25 cellular contexts compared by ENCODE assay signal in genomic region chr7:25801214-25801613, GRCh38.
DNase-seq lines count a peak whose midpoint lies in the region; ATAC-seq, FAIRE-seq and TF ChIP-seq lines count a peak whose summit lies in the region.
"Had no signal": no experiment of that assay in that cellular context is flagged by ENCODE, and none has a peak within 500 bp of the region (broad histone marks: within the 10 kb centered on the region; RNA-seq: fewer than 3 reads in every experiment).

No MANE protein-coding gene starts in this region.

- TF ChIP-seq RAD21 in HepG2 (CRISPR knock-in tag; IDR thresholded peaks at IDR 0.05): no peak

- in situ Hi-C loops in HepG2 (cut with HindIII; ENCODE audit: extremely low pct_ligation_motif_present, low pct_unique_long_range_greater_than_20kb): no loop called here

- peaks cover 9% of the 10 kb centered on the region for H3K36me3 Mint-ChIP-seq in osteocyte (ENCODE audit: unreplicated experiment)
- H3K36me3 Mint-ChIP-seq: CD8-positive, alpha-beta T cell had no signal

- H3K4me2 ChIP-seq in HepG2 (ENCODE audit: low read depth, low read length): no peak overlapping the region
- H3K4me2 ChIP-seq: A549; BLaER1 treated with 17β-estradiol and CSF1 and Interleukin-3, amounts not matched to agents 10 nM and 100 nM had no signal

- H3K27ac ChIP-seq in HepG2 (ENCODE audit: extremely low read length, insufficient read depth, low read length): no peak overlapping the region
- H3K27ac ChIP-seq in right lobe of liver: no peak overlapping the region
- H3K27ac ChIP-seq in tibial artery: peak overlapping the region; percentile 63 to 71
- H3K27ac ChIP-seq: 22Rv1; A549; BLaER1 treated with 17β-estradiol and CSF1 and Interleukin-3, amounts not matched to agents 10 nM and 100 nM; C4-2B had no signal

- H3K27me3 ChIP-seq in HepG2 (ENCODE audit: control insufficient read depth in 1 of 2, insufficient read depth in 2 of 2, low read length in 2 of 2) (no peaks in the 10 kb centered on the region), right lobe of liver (no peaks in the 10 kb centered on the region), tibial artery (no peaks in the 10 kb centered on the region)
- H3K27me3 ChIP-seq: BLaER1 treated with 17β-estradiol and CSF1 and Interleukin-3, amounts not matched to agents 10 nM and 100 nM had no signal

- no TSS peak for BruUV-seq in HepG2 (replicated peaks; lab: Mats Ljungman, UMichigan)

- no peak overlapping the region for H3K9ac ChIP-seq in HepG2 (ENCODE audit: insufficient read depth, low read depth, low read length)
- H3K9ac ChIP-seq: BLaER1 treated with 17β-estradiol and CSF1 and Interleukin-3, amounts not matched to agents 10 nM and 100 nM had no signal

- no peak overlapping the region for H3K4me3 ChIP-seq in HepG2 (replicated peaks in 1 of 3; ENCODE audit: insufficient read depth in 1 of 3, low read depth in 2 of 3, low read length in 3 of 3)
- H3K4me3 ChIP-seq in right lobe of liver: no peak overlapping the region
- no peak overlapping the region for H3K4me3 ChIP-seq in tibial artery
- H3K4me3 ChIP-seq: A549; BLaER1 treated with 17β-estradiol and CSF1 and Interleukin-3, amounts not matched to agents 10 nM and 100 nM; GM12878 had no signal

- H4K20me1 ChIP-seq in HepG2 (ENCODE audit: insufficient read depth, low read length): no peaks in the 10 kb centered on the region
- H4K20me1 ChIP-seq: BLaER1 treated with 17β-estradiol and CSF1 and Interleukin-3, amounts not matched to agents 10 nM and 100 nM had no signal

- TF ChIP-seq CTCF in HepG2 (CRISPR knock-in tag; IDR thresholded peaks at IDR 0.05): no peak
- TF ChIP-seq CTCF in right lobe of liver (IDR thresholded peaks at IDR 0.05): no peak
- no peak for TF ChIP-seq CTCF in osteocyte (IDR thresholded peaks at IDR 0.05)
- TF ChIP-seq CTCF in tibial artery (IDR thresholded peaks at IDR 0.05): no peak

- CTCF ChIA-PET in HepG2 (lab: Yijun Ruan, JAX; ENCODE audit: low intra/inter-chr PET ratio, low total read pairs): no interaction called here

- no peak for TF ChIP-seq EP300 in HepG2 (IDR thresholded peaks at IDR 0.05; ENCODE audit: low read depth in 2 of 2, low read length in 2 of 2)
- no peak for TF ChIP-seq EP300 in HepG2 (CRISPR knock-in tag; IDR thresholded peaks at IDR 0.05; ENCODE audit: borderline replicate concordance)

- no peaks in the 10 kb centered on the region for H3K79me2 ChIP-seq in HepG2 (ENCODE audit: insufficient read depth, low read length)

- POLR2A ChIA-PET in HepG2 (lab: Yijun Ruan, JAX): no interaction called here

- H3K4me1 ChIP-seq in HepG2 (ENCODE audit: insufficient read depth, low read length) (no peaks in the 10 kb centered on the region), right lobe of liver (no peaks in the 10 kb centered on the region), tibial artery (peaks cover 0 to 78% (median 28%) of the 10 kb centered on the region in 4 donors)
- H3K4me1 ChIP-seq: A549; BLaER1 treated with 17β-estradiol and CSF1 and Interleukin-3, amounts not matched to agents 10 nM and 100 nM had no signal

- H3K9me3 Mint-ChIP-seq in osteocyte (ENCODE audit: unreplicated experiment): peaks cover 7% of the 10 kb centered on the region
- H3K9me3 Mint-ChIP-seq: CD4-positive, alpha-beta T cell; CD8-positive, alpha-beta T cell had no signal

- DNase-seq in HepG2 (ENCODE audit: low spot score): no peak
- DNase-seq in right lobe of liver: no peak
- DNase-seq in osteocyte (ENCODE audit: extremely low spot score, unreplicated experiment): no peak
- DNase-seq in tibial artery: no peak
- DNase-seq in activated CD8-positive, alpha-beta memory T cell treated with anti-CD3 and anti-CD28 coated beads, Interleukin-2, amount 50 U/mL, for 48 hours: no peak
- no peak for DNase-seq in stimulated activated CD4-positive, alpha-beta T cell treated with anti-CD3 and anti-CD28 coated beads, Interleukin-4, amount 100 ng/mL, for 4 hours
- DNase-seq: AML-193; CD4-positive, alpha-beta T cell; CD8-positive, alpha-beta T cell; COR-L47; DMS 273 treated with DMSO at 0.1 percent for 48 hours; DMS153; DMS53; DMS79; DND-41; EL; GDM1 had no signal

- WGBS in HepG2 (ENCODE audit: low lambda C conversion rate): 7% methylated on average over 3 of the region's 3 CpGs
- WGBS in right lobe of liver (ENCODE audit: insufficient coverage, low coverage, low lambda C conversion rate, missing lambda C conversion rate): 75% methylated on average over 3 of the region's 3 CpGs

- H3K27ac Mint-ChIP-seq in osteocyte (ENCODE audit: unreplicated experiment): peak overlapping the region; percentile 90
- H3K27ac Mint-ChIP-seq: B cell; CD4-positive, alpha-beta T cell; CD8-positive, alpha-beta T cell had no signal

- TF ChIP-seq POLR2A in HepG2 (IDR thresholded peaks at IDR 0.05; ENCODE audit: insufficient read depth in 1 of 2, low read depth in 2 of 2, low read length in 2 of 2) (no peak), right lobe of liver (IDR thresholded peaks at IDR 0.05) (no peak)

- ATAC-seq in HepG2 (no peak), right lobe of liver (no peak), HG02571 (IDR thresholded peaks at IDR 0.05; ENCODE audit: unreplicated experiment) (no peak)
- ATAC-seq: A549; CD8-positive, alpha-beta T cell; GM12878 had no signal

- H3K9me3 ChIP-seq in HepG2 (ENCODE audit: low read length) (no peaks in the 10 kb centered on the region), right lobe of liver (no peaks in the 10 kb centered on the region), tibial artery (no peaks in the 10 kb centered on the region)
- H3K9me3 ChIP-seq: A549; BLaER1 treated with 17β-estradiol and CSF1 and Interleukin-3, amounts not matched to agents 10 nM and 100 nM had no signal

- no peak for FAIRE-seq in HepG2 (lab: Jason Lieb, UNC)
- FAIRE-seq: A549, GM12878, GM19239 had no signal

- H2AFZ ChIP-seq in HepG2 (ENCODE audit: low read length): no peak overlapping the region

- intact Hi-C loops in HepG2 (cut with micrococcal nuclease; ENCODE audit: unreplicated experiment) (no loop called here), right lobe of liver (cut with DNase I) (no loop called here), tibial artery (cut with DNase I; ENCODE audit: low total_unique reads) (no loop called here)

- H3K36me3 ChIP-seq in HepG2 (replicated peaks in 1 of 2; ENCODE audit: control insufficient read depth in 1 of 2, insufficient read depth in 2 of 2, low read length in 2 of 2) (no peaks in the 10 kb centered on the region), right lobe of liver (no peaks in the 10 kb centered on the region), tibial artery (no peaks in the 10 kb centered on the region)
- H3K36me3 ChIP-seq: BLaER1 treated with 17β-estradiol and CSF1 and Interleukin-3, amounts not matched to agents 10 nM and 100 nM had no signal

- H3K27me3 Mint-ChIP-seq in osteocyte (ENCODE audit: unreplicated experiment): no peaks in the 10 kb centered on the region

- H3K4me3 Mint-ChIP-seq in osteocyte (ENCODE audit: unreplicated experiment): no peak overlapping the region
- H3K4me3 Mint-ChIP-seq: B cell; CD4-positive, alpha-beta T cell; CD8-positive, alpha-beta T cell had no signal

- peaks cover 59% of the 10 kb centered on the region for H3K4me1 Mint-ChIP-seq in osteocyte (ENCODE audit: unreplicated experiment)
- H3K4me1 Mint-ChIP-seq: B cell had no signal

TF ChIP-seq in HepG2, 621 proteins besides CTCF, POLR2A, EP300 and RAD21:
- TF ChIP-seq ADNP (CRISPR knock-in tag; IDR thresholded peaks at IDR 0.05) (no peak), ZNF720 (CRISPR knock-in tag; IDR thresholded peaks at IDR 0.05) (no peak), KDM1A (CRISPR knock-in tag; IDR thresholded peaks at IDR 0.05) (no peak), BCL6 (CRISPR knock-in tag; IDR thresholded peaks at IDR 0.05) (no peak), ATF7 (IDR thresholded peaks at IDR 0.05) (peak; percentile 98), ATF7 (CRISPR knock-in tag; IDR thresholded peaks at IDR 0.05) (no peak), CREB1 (IDR thresholded peaks at IDR 0.05) (peak; percentile 94), CREB1 (CRISPR knock-in tag; IDR thresholded peaks at IDR 0.05) (no peak), ZNF276 (CRISPR knock-in tag; IDR thresholded peaks at IDR 0.05; ENCODE audit: low read depth) (no peak), ZNF691 (CRISPR knock-in tag; IDR thresholded peaks at IDR 0.05; ENCODE audit: borderline replicate concordance, low read depth) (no peak)

Comparison
In these comparisons a context has a peak if more than half of its experiments do, and no peak if none do; other contexts are left out.
1. H3K27ac ChIP-seq: peak in tibial artery (2 of 2); none in HepG2 (single experiment) and right lobe of liver (0 of 3).